In the genomic region with DNA sequence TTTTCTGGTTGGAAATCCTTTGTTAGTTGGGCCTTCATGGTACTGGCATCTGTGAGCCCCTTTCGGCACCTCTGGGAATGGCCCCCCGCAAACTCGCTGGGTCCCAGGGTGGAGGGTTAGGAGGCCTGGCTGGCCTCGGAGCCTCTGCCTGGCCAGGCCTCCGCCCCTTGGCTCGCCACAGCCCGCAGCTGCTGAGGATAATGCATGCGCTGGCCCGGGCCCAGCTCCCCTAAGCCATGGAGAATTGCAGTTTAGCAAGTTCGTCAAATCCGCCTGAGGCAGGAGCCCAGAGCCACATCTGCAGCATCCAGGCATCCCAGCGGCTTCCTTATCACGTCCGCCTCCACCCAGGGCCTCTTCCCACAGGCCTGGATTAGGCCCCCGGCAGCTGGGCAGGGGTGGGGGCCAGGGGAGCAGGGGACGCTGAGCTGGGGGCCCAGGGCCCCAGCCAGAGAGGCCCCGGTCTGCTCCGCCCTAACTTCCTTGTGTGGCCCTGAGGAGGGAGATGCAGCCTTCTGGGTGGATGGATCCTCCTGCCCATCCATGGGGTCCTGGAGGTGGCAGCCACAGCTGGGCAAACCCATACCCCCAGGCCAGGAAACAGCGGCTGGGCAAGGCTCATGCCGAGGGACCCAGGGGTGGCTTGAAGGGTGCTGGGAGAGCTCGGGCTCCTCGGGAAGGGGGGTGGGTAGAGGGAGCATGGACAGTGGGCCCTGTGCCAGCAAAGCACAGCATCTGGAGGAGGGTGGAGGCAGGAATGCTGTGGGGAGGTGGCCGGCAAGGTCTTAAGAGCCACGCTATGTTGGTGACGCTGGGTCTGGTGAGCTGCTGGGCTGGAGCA, we compare ENCODE assay signal across 1 cellular context.
TF ChIP-seq lines count a peak whose summit lies in the region.

No MANE protein-coding gene starts in this region.

TF ChIP-seq in IMR-90, 13 proteins besides CTCF, POLR2A, EP300 and RAD21:
- TF ChIP-seq RCOR1 (IDR thresholded peaks at IDR 0.05; ENCODE audit: insufficient replicate concordance, low read length) (no peak), NFE2L2 (IDR thresholded peaks at IDR 0.05; ENCODE audit: low read depth, low read length) (no peak), SMC3 (IDR thresholded peaks at IDR 0.05; ENCODE audit: low read depth, low read length) (no peak), FOS (IDR thresholded peaks at IDR 0.05; ENCODE audit: low read depth, low read length) (no peak), MAZ (IDR thresholded peaks at IDR 0.05; ENCODE audit: borderline replicate concordance, low read depth, low read length) (no peak), MXI1 (IDR thresholded peaks at IDR 0.05; ENCODE audit: borderline replicate concordance, low read depth, low read length) (no peak), RFX5 (IDR thresholded peaks at IDR 0.05; ENCODE audit: low read depth, low read length) (no peak), BHLHE40 (IDR thresholded peaks at IDR 0.05; ENCODE audit: low read depth, low read length) (no peak), CEBPB (IDR thresholded peaks at IDR 0.05; ENCODE audit: low read depth, low read length) (no peak), CHD1 (IDR thresholded peaks at IDR 0.05; ENCODE audit: low read depth, low read length) (no peak), MAFK (IDR thresholded peaks at IDR 0.05; ENCODE audit: low read depth, low read length) (no peak)
- TF ChIP-seq, protein P1, sequence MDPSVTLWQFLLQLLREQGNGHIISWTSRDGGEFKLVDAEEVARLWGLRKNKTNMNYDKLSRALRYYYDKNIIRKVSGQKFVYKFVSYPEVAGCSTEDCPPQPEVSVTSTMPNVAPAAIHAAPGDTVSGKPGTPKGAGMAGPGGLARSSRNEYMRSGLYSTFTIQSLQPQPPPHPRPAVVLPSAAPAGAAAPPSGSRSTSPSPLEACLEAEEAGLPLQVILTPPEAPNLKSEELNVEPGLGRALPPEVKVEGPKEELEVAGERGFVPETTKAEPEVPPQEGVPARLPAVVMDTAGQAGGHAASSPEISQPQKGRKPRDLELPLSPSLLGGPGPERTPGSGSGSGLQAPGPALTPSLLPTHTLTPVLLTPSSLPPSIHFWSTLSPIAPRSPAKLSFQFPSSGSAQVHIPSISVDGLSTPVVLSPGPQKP (IDR thresholded peaks at IDR 0.05; ENCODE audit: borderline replicate concordance, low read depth, low read length) = no peak
- TF ChIP-seq, protein P2, sequence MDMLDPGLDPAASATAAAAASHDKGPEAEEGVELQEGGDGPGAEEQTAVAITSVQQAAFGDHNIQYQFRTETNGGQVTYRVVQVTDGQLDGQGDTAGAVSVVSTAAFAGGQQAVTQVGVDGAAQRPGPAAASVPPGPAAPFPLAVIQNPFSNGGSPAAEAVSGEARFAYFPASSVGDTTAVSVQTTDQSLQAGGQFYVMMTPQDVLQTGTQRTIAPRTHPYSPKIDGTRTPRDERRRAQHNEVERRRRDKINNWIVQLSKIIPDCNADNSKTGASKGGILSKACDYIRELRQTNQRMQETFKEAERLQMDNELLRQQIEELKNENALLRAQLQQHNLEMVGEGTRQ (IDR thresholded peaks at IDR 0.05; ENCODE audit: low read depth, low read length) = no peak
TF ChIP-seq in IMR-90: peak in this region for 0.
